10 cellular contexts compared by ENCODE assay signal in the genomic region with DNA sequence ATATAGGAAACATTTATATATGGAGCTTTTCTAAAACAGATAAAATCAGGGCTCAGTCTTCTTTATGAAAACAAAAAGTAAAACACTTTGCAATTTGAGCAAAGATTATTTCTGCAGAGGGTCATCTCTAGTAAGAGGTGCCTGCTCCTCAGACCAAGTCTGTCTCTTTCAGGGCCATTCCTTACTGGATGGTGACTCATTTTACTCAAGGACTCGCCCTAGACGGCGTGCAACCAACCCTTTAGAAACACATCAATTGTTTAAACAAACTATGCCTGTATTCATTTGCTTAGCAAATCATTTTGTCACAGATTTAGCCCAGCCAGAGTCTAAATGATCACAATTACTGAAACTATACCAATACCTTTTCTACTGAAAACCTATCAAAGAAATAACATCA.
DNase-seq lines count a peak whose midpoint lies in the region; ATAC-seq and TF ChIP-seq lines count a peak whose summit lies in the region.
"Had no signal": no experiment of that assay in that cellular context is flagged by ENCODE, and none has a peak within 500 bp of the region (broad histone marks: within the 10 kb centered on the region; RNA-seq: fewer than 3 reads in every experiment).

No MANE protein-coding gene starts in this region.

- H3K27ac ChIP-seq in IMR-90 (ENCODE audit: insufficient read depth, low read length) (no peak overlapping the region), osteoblast (ENCODE audit: low read depth, low read length) (no peak overlapping the region)

- H4K20me1 ChIP-seq in IMR-90 (ENCODE audit: insufficient read depth, low read length) (no peaks in the 10 kb centered on the region), osteoblast (ENCODE audit: insufficient read depth, low read length) (no peaks in the 10 kb centered on the region)

- no TSS peak for BruUV-seq in IMR-90 (replicated peaks; lab: Mats Ljungman, UMichigan)

- peaks cover 3% of the 10 kb centered on the region for H3K27me3 Mint-ChIP-seq in activated CD8-positive, alpha-beta T cell treated with anti-CD3 and anti-CD28 coated beads for 36 hours
- H3K27me3 Mint-ChIP-seq in activated CD8-positive, alpha-beta T cell treated with anti-CD3 and anti-CD28 coated beads, Interleukin-2, amount 10 ng/mL, durations not matched to agents 7 days and 5 days (ENCODE audit: low read depth) = peaks cover 8% of the 10 kb centered on the region
- peaks cover 0 to 14% of the 10 kb centered on the region in 2 donors for H3K27me3 Mint-ChIP-seq in stimulated activated naive B cell treated with anti-CD40 and anti-IgM and Interleukin-4, amounts not matched to agents 10 μg/mL and 1 μg/mL and 100 μg/mL, for 72 hours

- intact Hi-C loops in activated CD8-positive, alpha-beta T cell treated with anti-CD3 and anti-CD28 coated beads for 36 hours (cut with micrococcal nuclease) = loop anchor here (5.0 to 10.0 kb wide), 2 partner anchors 121 to 137 kb away; no protein-coding TSS in a partner anchor
- intact Hi-C loops in IMR-90 (cut with micrococcal nuclease) = no loop called here

- no peak overlapping the region for H2AK5ac ChIP-seq in IMR-90 (ENCODE audit: low read depth, low read length)

- POLR2A ChIA-PET in activated CD8-positive, alpha-beta T cell treated with anti-CD3 and anti-CD28 coated beads for 36 hours (lab: Charles Lee) = interaction anchor here (0.7 to 1.4 kb wide), 6 partner anchors 19 to 139 kb away, joined by 3 to 5 read pairs (median 3); no protein-coding TSS in a partner anchor
- POLR2A ChIA-PET in activated CD8-positive, alpha-beta T cell treated with anti-CD3 and anti-CD28 coated beads, Interleukin-2, amount 10 ng/mL, durations not matched to agents 7 days and 5 days (lab: Charles Lee) = no interaction called here
- POLR2A ChIA-PET in IMR-90 (lab: Charles Lee; ENCODE audit: unreplicated experiment) = no interaction called here

- H2BK120ac ChIP-seq in IMR-90 (ENCODE audit: low read depth, low read length) = no peak overlapping the region

- no peak overlapping the region for H3K4ac ChIP-seq in IMR-90 (ENCODE audit: low read depth, low read length)

- H3K56ac ChIP-seq in IMR-90 (ENCODE audit: extremely low read depth, insufficient read depth, low read length) = no peak overlapping the region

- H2BK15ac ChIP-seq in IMR-90 (ENCODE audit: low read depth, low read length) = no peak overlapping the region

- no peaks in the 10 kb centered on the region for H3K79me2 ChIP-seq in osteoblast (ENCODE audit: insufficient read depth, low read length)

- no peak for TF ChIP-seq POLR2A in IMR-90 (IDR thresholded peaks at IDR 0.05; ENCODE audit: low read depth, low read length)

- no peak overlapping the region for H2AK9ac ChIP-seq in IMR-90 (replicated peaks; ENCODE audit: low read depth, low read length, poor library complexity)

- H2AFZ ChIP-seq in IMR-90 (replicated peaks; ENCODE audit: low read length, poor library complexity) (no peak overlapping the region), osteoblast (ENCODE audit: low read length) (no peak overlapping the region)

- no peak overlapping the region for H3K4me3 Mint-ChIP-seq in activated CD8-positive, alpha-beta T cell treated with anti-CD3 and anti-CD28 coated beads for 36 hours
- H3K4me3 Mint-ChIP-seq in activated CD8-positive, alpha-beta T cell treated with anti-CD3 and anti-CD28 coated beads, Interleukin-2, amount 10 ng/mL, durations not matched to agents 7 days and 5 days = no peak overlapping the region
- H3K4me3 Mint-ChIP-seq in stimulated activated naive B cell treated with anti-CD40 and anti-IgM and Interleukin-4, amounts not matched to agents 10 μg/mL and 1 μg/mL and 100 μg/mL, for 72 hours = no peak overlapping the region

- H3K4me2 ChIP-seq in IMR-90 (ENCODE audit: low read depth, low read length) (0 out of 2 replicates have a peak overlapping the region, but pooled peaks have one; percentile 11), osteoblast (ENCODE audit: insufficient read depth, low read length) (no peak overlapping the region)

- H3K4me1 ChIP-seq in IMR-90 (ENCODE audit: control insufficient read depth, insufficient read depth, low read length) = peaks cover 7% of the 10 kb centered on the region
- H3K4me1 ChIP-seq in osteoblast (ENCODE audit: insufficient read depth, low read length) = no peaks in the 10 kb centered on the region

- no peaks in the 10 kb centered on the region for H3K79me1 ChIP-seq in IMR-90 (ENCODE audit: low read depth in 1 of 2, low read length in 2 of 2)

- H3K4me1 Mint-ChIP-seq in activated CD8-positive, alpha-beta T cell treated with anti-CD3 and anti-CD28 coated beads for 36 hours (ENCODE audit: low read depth) = peaks cover 48% of the 10 kb centered on the region
- peaks cover 31% of the 10 kb centered on the region for H3K4me1 Mint-ChIP-seq in activated CD8-positive, alpha-beta T cell treated with anti-CD3 and anti-CD28 coated beads, Interleukin-2, amount 10 ng/mL, durations not matched to agents 7 days and 5 days (ENCODE audit: low read depth)
- peaks cover 0 to 3% of the 10 kb centered on the region in 2 donors for H3K4me1 Mint-ChIP-seq in stimulated activated naive B cell treated with anti-CD40 and anti-IgM and Interleukin-4, amounts not matched to agents 10 μg/mL and 1 μg/mL and 100 μg/mL, for 72 hours

- no peak for ATAC-seq in activated CD8-positive, alpha-beta T cell treated with anti-CD3 and anti-CD28 coated beads for 36 hours
- no peak for ATAC-seq in activated CD8-positive, alpha-beta T cell treated with anti-CD3 and anti-CD28 coated beads, Interleukin-2, amount 10 ng/mL, durations not matched to agents 7 days and 5 days
- ATAC-seq in IMR-90 (ENCODE audit: low read depth) = peak; percentile 96
- ATAC-seq in stimulated activated naive B cell treated with anti-CD40 and anti-IgM and Interleukin-4, amounts not matched to agents 10 μg/mL and 1 μg/mL and 100 μg/mL, for 72 hours (replicated peaks) = no peak
- ATAC-seq: PC-3 had no signal

- dilution Hi-C loops in IMR-90 (cut with HindIII; ENCODE audit: low sequenced_read_pairs, unreplicated experiment) = no loop called here

- no peaks in the 10 kb centered on the region for H3K36me3 Mint-ChIP-seq in activated CD8-positive, alpha-beta T cell treated with anti-CD3 and anti-CD28 coated beads for 36 hours (ENCODE audit: low read depth)
- H3K36me3 Mint-ChIP-seq in activated CD8-positive, alpha-beta T cell treated with anti-CD3 and anti-CD28 coated beads, Interleukin-2, amount 10 ng/mL, durations not matched to agents 7 days and 5 days (ENCODE audit: low read depth) = no peaks in the 10 kb centered on the region
- no peaks in the 10 kb centered on the region for H3K36me3 Mint-ChIP-seq in stimulated activated naive B cell treated with anti-CD40 and anti-IgM and Interleukin-4, amounts not matched to agents 10 μg/mL and 1 μg/mL and 100 μg/mL, for 72 hours

- H3K18ac ChIP-seq in IMR-90 (ENCODE audit: low read depth, low read length) = no peak overlapping the region

- no peak overlapping the region for H2BK5ac ChIP-seq in IMR-90 (ENCODE audit: low read depth, low read length, poor library complexity, severe bottlenecking)

- H3K9me3 Mint-ChIP-seq in activated CD8-positive, alpha-beta T cell treated with anti-CD3 and anti-CD28 coated beads for 36 hours = no peaks in the 10 kb centered on the region
- no peaks in the 10 kb centered on the region for H3K9me3 Mint-ChIP-seq in activated CD8-positive, alpha-beta T cell treated with anti-CD3 and anti-CD28 coated beads, Interleukin-2, amount 10 ng/mL, durations not matched to agents 7 days and 5 days (ENCODE audit: insufficient read depth)
- no peaks in the 10 kb centered on the region for H3K9me3 Mint-ChIP-seq in stimulated activated naive B cell treated with anti-CD40 and anti-IgM and Interleukin-4, amounts not matched to agents 10 μg/mL and 1 μg/mL and 100 μg/mL, for 72 hours

- H3K23ac ChIP-seq in IMR-90 (ENCODE audit: low read depth, low read length) = no peak overlapping the region

- WGBS in IMR-90 (ENCODE audit: extremely low coverage in 2 of 2, insufficient read length in 1 of 2), 2 experiments = no CpG with 5 or more reads among the region's 3 CpGs

- peak; percentile 12 for DNase-seq in activated CD8-positive, alpha-beta T cell treated with anti-CD3 and anti-CD28 coated beads for 36 hours
- no peak for DNase-seq in activated CD8-positive, alpha-beta T cell treated with anti-CD3 and anti-CD28 coated beads, Interleukin-2, amount 10 ng/mL, durations not matched to agents 7 days and 5 days
- DNase-seq in IMR-90 (peak; percentile 80), dedifferentiated amniotic fluid mesenchymal stem cell (ENCODE audit: extremely low spot score) (peak; percentile 67), osteoblast (ENCODE audit: insufficient read length, low spot score, missing footprints) (peak; percentile 64), AML-193 (lab: John Stamatoyannopoulos, UW) (no peak), NCI-H774 (lab: John Stamatoyannopoulos, UW) (no peak)
- no peak for DNase-seq in stimulated activated naive B cell treated with anti-CD40 and anti-IgM and Interleukin-4, amounts not matched to agents 10 μg/mL and 1 μg/mL and 100 μg/mL, for 72 hours
- DNase-seq: NCI-H1092, PC-3 had no signal

- H3K27me3 ChIP-seq in IMR-90 (ENCODE audit: control insufficient read depth, insufficient read depth, low read length) = no peaks in the 10 kb centered on the region
- peaks cover 6% of the 10 kb centered on the region for H3K27me3 ChIP-seq in osteoblast (ENCODE audit: insufficient read depth, low read length)

- no peak for TF ChIP-seq CTCF in activated CD8-positive, alpha-beta T cell treated with anti-CD3 and anti-CD28 coated beads for 36 hours (IDR thresholded peaks at IDR 0.05)
- TF ChIP-seq CTCF in IMR-90 (conservative IDR thresholded peaks at IDR 0.05; ENCODE audit: low read depth, low read length) (no peak), osteoblast (IDR thresholded peaks at IDR 0.05; ENCODE audit: extremely low read depth, low read depth, low read length) (no peak)

- no peak overlapping the region for H3K14ac ChIP-seq in IMR-90 (replicated peaks; ENCODE audit: low read depth, low read length)

- in situ Hi-C loops in IMR-90 (cut with MboI; ENCODE audit: low sequenced_read_pairs) = no loop called here

- peak overlapping the region; percentile 67 for H3K27ac Mint-ChIP-seq in activated CD8-positive, alpha-beta T cell treated with anti-CD3 and anti-CD28 coated beads for 36 hours
- no peak overlapping the region for H3K27ac Mint-ChIP-seq in activated CD8-positive, alpha-beta T cell treated with anti-CD3 and anti-CD28 coated beads, Interleukin-2, amount 10 ng/mL, durations not matched to agents 7 days and 5 days
- H3K27ac Mint-ChIP-seq in stimulated activated naive B cell treated with anti-CD40 and anti-IgM and Interleukin-4, amounts not matched to agents 10 μg/mL and 1 μg/mL and 100 μg/mL, for 72 hours = no peak overlapping the region

- peaks cover 11% of the 10 kb centered on the region for H3K9me1 ChIP-seq in IMR-90 (ENCODE audit: insufficient read depth, low read length)

- H2BK20ac ChIP-seq in IMR-90 (ENCODE audit: low read depth, low read length) = no peak overlapping the region

- H3K9ac ChIP-seq in IMR-90 (ENCODE audit: low read depth, low read length) = no peak overlapping the region

- no peak overlapping the region for H4K91ac ChIP-seq in IMR-90 (ENCODE audit: insufficient read depth, low read depth, low read length)

- CTCF ChIA-PET in activated CD8-positive, alpha-beta T cell treated with anti-CD3 and anti-CD28 coated beads for 36 hours (lab: Charles Lee) = interaction anchor here (1.1 to 1.9 kb wide), 9 partner anchors 13 to 202 kb away, joined by 3 to 7 read pairs (median 4); no protein-coding TSS in a partner anchor
- CTCF ChIA-PET in activated CD8-positive, alpha-beta T cell treated with anti-CD3 and anti-CD28 coated beads, Interleukin-2, amount 10 ng/mL, durations not matched to agents 7 days and 5 days (lab: Charles Lee) = interaction anchor here (1.1 to 2.5 kb wide), 5 partner anchors 19 to 138 kb away, joined by 3 to 10 read pairs (median 5); no protein-coding TSS in a partner anchor
- CTCF ChIA-PET in IMR-90 (lab: Yijun Ruan, JAX) = interaction anchor here (1.5 kb wide), 1 partner anchor 10 kb away, joined by 3 read pairs; no protein-coding TSS in a partner anchor

- H4K5ac ChIP-seq in IMR-90 (ENCODE audit: low read depth, low read length) = no peak overlapping the region

- H4K8ac ChIP-seq in IMR-90 (ENCODE audit: low read depth in 2 of 2, low read length in 2 of 2) = no peak overlapping the region

- H3K36me3 ChIP-seq in IMR-90 (ENCODE audit: control insufficient read depth, insufficient read depth, low read length) = no peaks in the 10 kb centered on the region
- H3K36me3 ChIP-seq in osteoblast (ENCODE audit: insufficient read depth, low read length) = no peaks in the 10 kb centered on the region

- H3K9me3 ChIP-seq in IMR-90 (ENCODE audit: control insufficient read depth, insufficient read depth, low read length) (no peaks in the 10 kb centered on the region), osteoblast (ENCODE audit: low read depth, low read length) (no peaks in the 10 kb centered on the region)

- TF ChIP-seq RAD21 in IMR-90 (IDR thresholded peaks at IDR 0.05; ENCODE audit: low read length) = no peak

- no peak overlapping the region for H3K4me3 ChIP-seq in IMR-90 (ENCODE audit: insufficient read depth, low read depth, low read length)
- no peak overlapping the region for H3K4me3 ChIP-seq in osteoblast (ENCODE audit: insufficient read depth, low read length)

Comparison
In these comparisons a context has a peak if more than half of its experiments do, and no peak if none do; other contexts are left out.
1. DNase-seq: peak in activated CD8-positive, alpha-beta T cell treated with anti-CD3 and anti-CD28 coated beads for 36 hours (single experiment), IMR-90 (single experiment), dedifferentiated amniotic fluid mesenchymal stem cell (single experiment) and osteoblast (single experiment); none in activated CD8-positive, alpha-beta T cell treated with anti-CD3 and anti-CD28 coated beads, Interleukin-2, amount 10 ng/mL, durations not matched to agents 7 days and 5 days (single experiment), stimulated activated naive B cell treated with anti-CD40 and anti-IgM and Interleukin-4, amounts not matched to agents 10 μg/mL and 1 μg/mL and 100 μg/mL, for 72 hours (single experiment), AML-193 (0 of 2) and NCI-H774 (single experiment).